13 cellular contexts compared by ENCODE assay signal in genomic region chr6:143187173-143187908, GRCh38.
A peak's percentile ranks its signal among the peaks of the same experiment; 100 is the strongest.
DNase-seq lines count a peak whose midpoint lies in the region; ATAC-seq, FAIRE-seq and TF ChIP-seq lines count a peak whose summit lies in the region.
"Had no signal": no experiment of that assay in that cellular context is flagged by ENCODE, and none has a peak within 500 bp of the region (broad histone marks: within the 10 kb centered on the region; RNA-seq: fewer than 3 reads in every experiment).

No MANE protein-coding gene starts in this region.

- H3K27me3 ChIP-seq in heart left ventricle (no peaks in the 10 kb centered on the region), smooth muscle cell (ENCODE audit: low read depth) (no peaks in the 10 kb centered on the region)
- H3K27me3 ChIP-seq: dorsolateral prefrontal cortex had no signal

- H3K27ac ChIP-seq in heart left ventricle (peak overlapping the region in 9 of 12 donors; percentile 19 to 72 (median 44)), smooth muscle cell (ENCODE audit: low read depth) (no peak overlapping the region)
- H3K27ac ChIP-seq: dorsolateral prefrontal cortex, SK-N-MC, WERI-Rb-1 had no signal

- H3K4me3 ChIP-seq in HFF-Myc (replicated peaks; ENCODE audit: low read depth, low read length) (no peak overlapping the region), astrocyte of the cerebellum (ENCODE audit: low read depth, low read length) (no peak overlapping the region), heart left ventricle (no peak overlapping the region), smooth muscle cell (no peak overlapping the region)
- H3K4me3 ChIP-seq: dorsolateral prefrontal cortex, SK-N-MC had no signal

- TF ChIP-seq CTCF in HFF-Myc (IDR thresholded peaks at IDR 0.05; ENCODE audit: low read depth, low read length, missing control alignments), result no peak
- TF ChIP-seq CTCF in astrocyte of the cerebellum (IDR thresholded peaks at IDR 0.05; ENCODE audit: low read depth, low read length, missing control alignments), result no peak
- no peak for TF ChIP-seq CTCF in heart left ventricle (IDR thresholded peaks at IDR 0.05)
- no peak for TF ChIP-seq CTCF in smooth muscle cell (IDR thresholded peaks at IDR 0.05; ENCODE audit: borderline replicate concordance, insufficient read depth, poor library complexity, severe bottlenecking)

- CTCF ChIA-PET in HEK293T (lab: Yijun Ruan, JAX), result interaction anchor here (1.4 kb wide), 1 partner anchor 11 kb away, joined by 5 read pairs; no protein-coding TSS in a partner anchor

- peak in 3 of 4 donors; percentile 69 to 79 (median 78) for ATAC-seq in heart left ventricle

- no peaks in the 10 kb centered on the region for H3K79me2 ChIP-seq in smooth muscle cell (ENCODE audit: low read depth)

- no peak for TF ChIP-seq POLR2A in heart left ventricle (IDR thresholded peaks at IDR 0.05)
- TF ChIP-seq POLR2A in GM12891 (IDR thresholded peaks at IDR 0.05; ENCODE audit: low read depth, low read length), result no peak

- H3K9me3 ChIP-seq in heart left ventricle (no peaks in the 10 kb centered on the region), smooth muscle cell (replicated peaks; ENCODE audit: low read depth) (no peaks in the 10 kb centered on the region)
- H3K9me3 ChIP-seq: Caco-2 had no signal

- H3K4me2 ChIP-seq in smooth muscle cell, result no peak overlapping the region

- peaks cover 0 to 26% (median 14%) of the 10 kb centered on the region in 12 donors for H3K4me1 ChIP-seq in heart left ventricle
- no peaks in the 10 kb centered on the region for H3K4me1 ChIP-seq in smooth muscle cell (ENCODE audit: low read depth)

- peak overlapping the region; percentile 19 for H3K9ac ChIP-seq in smooth muscle cell (ENCODE audit: low read depth)

- FAIRE-seq in GM19239 (lab: Jason Lieb, UNC) (no peak), GM12891 (lab: Jason Lieb, UNC) (no peak)

- 53 to 73% (median 61%) methylated on average over 8 of the region's 8 CpGs for WGBS in heart left ventricle, 4 donors
- 92% methylated on average over 8 of the region's 8 CpGs for WGBS in smooth muscle cell (ENCODE audit: low lambda C conversion rate)

- intact Hi-C loops in heart left ventricle (cut with DNase I), result loop anchor here in 1 of 10 donors (10.0 kb wide), 1 partner anchor 123 kb away; the partner anchor contains the start of gene AIG1

- H3F3A ChIP-seq in smooth muscle cell (ENCODE audit: low read depth), result no peaks in the 10 kb centered on the region

- no peaks in the 10 kb centered on the region for H4K20me1 ChIP-seq in smooth muscle cell (ENCODE audit: low read depth)

- peak; percentile 45 for DNase-seq in HFF-Myc (ENCODE audit: extremely low read depth, low read depth)
- DNase-seq in astrocyte of the cerebellum (ENCODE audit: low read depth), result peak; percentile 95
- peak in 4 of 5 donors; percentile 28 to 62 (median 40) for DNase-seq in heart left ventricle
- no peak for DNase-seq in smooth muscle cell (lab: John Stamatoyannopoulos, UW; ENCODE audit: unreplicated experiment)
- no peak for DNase-seq in GM19239 (ENCODE audit: insufficient read length, low spot score)
- no peak for DNase-seq in HEK293T (ENCODE audit: extremely low spot score)
- DNase-seq in GM12891 (ENCODE audit: insufficient read length, low spot score), result no peak
- DNase-seq: Caco-2, dorsolateral prefrontal cortex, KBM-7, NCI-H2107, WERI-Rb-1 had no signal

- peaks cover 0 to 4% (median 0%) of the 10 kb centered on the region in 9 donors for H3K36me3 ChIP-seq in heart left ventricle
- H3K36me3 ChIP-seq in smooth muscle cell (ENCODE audit: low read depth), result no peaks in the 10 kb centered on the region
- H3K36me3 ChIP-seq: WERI-Rb-1 had no signal

- POLR2A ChIA-PET in HEK293T (lab: Yijun Ruan, JAX), result no interaction called here

- no peak overlapping the region for H2AFZ ChIP-seq in smooth muscle cell (ENCODE audit: low read depth)

- in situ Hi-C loops in astrocyte of the cerebellum (cut with HindIII; ENCODE audit: low sequenced_read_pairs), result no loop called here

TF ChIP-seq in HEK293T, 16 proteins besides CTCF, POLR2A, EP300 and RAD21:
- TF ChIP-seq ARNT (IDR thresholded peaks at IDR 0.05) (no peak), BHLHE40 (IDR thresholded peaks at IDR 0.05; ENCODE audit: borderline replicate concordance) (no peak), FOXK2 (IDR thresholded peaks at IDR 0.05) (no peak), L3MBTL2 (conservative IDR thresholded peaks at IDR 0.05) (no peak), NFRKB (IDR thresholded peaks at IDR 0.05) (no peak), PKNOX1 (IDR thresholded peaks at IDR 0.05) (no peak), SP1 (IDR thresholded peaks at IDR 0.05) (no peak), FOXA1 (IDR thresholded peaks at IDR 0.05) (no peak), ELF4 (IDR thresholded peaks at IDR 0.05) (no peak), CTBP1 (IDR thresholded peaks at IDR 0.05; ENCODE audit: borderline replicate concordance) (no peak), SUZ12 (IDR thresholded peaks at IDR 0.05) (no peak), ZNF384 (IDR thresholded peaks at IDR 0.05) (no peak), FOXM1 (IDR thresholded peaks at IDR 0.05; ENCODE audit: borderline replicate concordance) (no peak), TARDBP (IDR thresholded peaks at IDR 0.05) (no peak), HDGF (IDR thresholded peaks at IDR 0.05; ENCODE audit: borderline replicate concordance) (no peak), LEF1 (IDR thresholded peaks at IDR 0.05; ENCODE audit: borderline replicate concordance) (no peak)

TF ChIP-seq in GM12891, 5 proteins besides CTCF, POLR2A, EP300 and RAD21:
- TF ChIP-seq POU2F2 (IDR thresholded peaks at IDR 0.05; ENCODE audit: low read depth, low read length), result no peak
- TF ChIP-seq PAX5 (IDR thresholded peaks at IDR 0.05; ENCODE audit: insufficient read depth, low read length, severe bottlenecking), result no peak
- TF ChIP-seq POLR2AphosphoS5 (IDR thresholded peaks at IDR 0.05; ENCODE audit: low read depth, low read length), result no peak
- no peak for TF ChIP-seq TAF1 (IDR thresholded peaks at IDR 0.05; ENCODE audit: low read depth, low read length)
- TF ChIP-seq SPI1 (IDR thresholded peaks at IDR 0.05; ENCODE audit: low read depth, low read length), result no peak
TF ChIP-seq in GM12891: peak in this region for 0.

Comparison
In these comparisons a context has a peak if more than half of its experiments do, and no peak if none do; other contexts are left out.
1. DNase-seq: peak in HFF-Myc (single experiment), astrocyte of the cerebellum (single experiment) and heart left ventricle (4 of 5); none in smooth muscle cell (single experiment), GM19239 (single experiment), HEK293T (single experiment) and GM12891 (single experiment).